ENCODE assay signal across 22 cellular contexts in the genomic region with DNA sequence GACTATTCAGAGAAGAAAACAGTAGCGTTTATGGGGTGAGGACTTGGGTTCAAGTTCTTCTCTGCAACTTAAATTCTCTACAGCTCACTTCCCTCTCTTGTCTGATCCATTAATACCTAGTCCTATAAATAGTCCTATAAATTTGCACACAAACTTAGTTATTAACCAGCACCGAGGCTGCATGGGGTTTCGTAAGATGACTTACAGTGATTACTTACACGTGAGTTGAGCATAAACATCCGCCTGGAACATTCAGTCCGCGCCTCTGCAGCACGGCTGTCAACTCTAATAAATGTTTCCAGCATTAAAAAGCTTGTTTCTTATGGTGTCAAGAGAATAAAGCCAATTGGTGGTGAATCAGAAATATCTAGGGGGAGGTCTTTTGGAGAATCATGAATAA.
A peak's percentile ranks its signal among the peaks of the same experiment; 100 is the strongest.
DNase-seq lines count a peak whose midpoint lies in the region; TF ChIP-seq lines count a peak whose summit lies in the region.
"Had no signal": no experiment of that assay in that cellular context is flagged by ENCODE, and none has a peak within 500 bp of the region (broad histone marks: within the 10 kb centered on the region; RNA-seq: fewer than 3 reads in every experiment).

No MANE protein-coding gene starts in this region.

- no peaks in the 10 kb centered on the region for H3K36me3 ChIP-seq in sigmoid colon
- H3K36me3 ChIP-seq: upper lobe of left lung had no signal

- whole genome bisulfite sequencing in sigmoid colon, 2 donors = 84 to 87% methylated on average over 8 of the region's 8 CpGs

- no peak overlapping the region for H3K4me3 ChIP-seq in fibroblast of villous mesenchyme (ENCODE audit: low read depth, low read length)
- H3K4me3 ChIP-seq in sigmoid colon = no peak overlapping the region
- H3K4me3 ChIP-seq: coronary artery, GM23338, upper lobe of left lung had no signal

- peaks cover 43% of the 10 kb centered on the region for H3K4me1 Mint-ChIP-seq in T-helper 1 cell treated with Interleukin-12 subunit alpha and Interleukin-12 subunit beta and Interleukin-4 antibody, amounts not matched to agents 30 μg/mL and 1 μg/mL, for 36 hours (ENCODE audit: low read depth)
- peaks cover 54% of the 10 kb centered on the region for H3K4me1 Mint-ChIP-seq in activated T-helper 1 cell treated with anti-CD3 and anti-CD28 coated beads, Interleukin-12 subunit alpha, Interleukin-12 subunit beta, Interleukin-2, Interleukin-4 antibody, amounts not matched to agents 30 ng/mL and 10 ng/mL and 1 ng/mL, durations not matched to agents 14 hours and 24 hours and 36 hours (ENCODE audit: low read depth)
- H3K4me1 Mint-ChIP-seq: GM23338 had no signal

- peaks cover 0 to 16% (median 2%) of the 10 kb centered on the region in 4 donors for H3K4me1 ChIP-seq in sigmoid colon

- no peak overlapping the region for H3K4me3 Mint-ChIP-seq in T-helper 1 cell treated with Interleukin-12 subunit alpha and Interleukin-12 subunit beta and Interleukin-4 antibody, amounts not matched to agents 30 μg/mL and 1 μg/mL, for 36 hours
- no peak overlapping the region for H3K4me3 Mint-ChIP-seq in activated T-helper 1 cell treated with anti-CD3 and anti-CD28 coated beads, Interleukin-12 subunit alpha, Interleukin-12 subunit beta, Interleukin-2, Interleukin-4 antibody, amounts not matched to agents 30 ng/mL and 10 ng/mL and 1 ng/mL, durations not matched to agents 14 hours and 24 hours and 36 hours
- H3K4me3 Mint-ChIP-seq: CD4-positive, alpha-beta T cell; GM23338; T-helper 17 cell had no signal

- H3K27ac Mint-ChIP-seq in T-helper 1 cell treated with Interleukin-12 subunit alpha and Interleukin-12 subunit beta and Interleukin-4 antibody, amounts not matched to agents 30 μg/mL and 1 μg/mL, for 36 hours = peak overlapping the region; percentile 92
- H3K27ac Mint-ChIP-seq in activated T-helper 1 cell treated with anti-CD3 and anti-CD28 coated beads, Interleukin-12 subunit alpha, Interleukin-12 subunit beta, Interleukin-2, Interleukin-4 antibody, amounts not matched to agents 30 ng/mL and 10 ng/mL and 1 ng/mL, durations not matched to agents 14 hours and 24 hours and 36 hours = peak overlapping the region; percentile 55
- H3K27ac Mint-ChIP-seq: CD4-positive, alpha-beta T cell; GM23338; progenitor cell of endocrine pancreas; T-helper 17 cell had no signal

- TF ChIP-seq EP300 in sigmoid colon (IDR thresholded peaks at IDR 0.05) = peak; percentile 61 to 98 (median 85)

- no peak for TF ChIP-seq POLR2A in sigmoid colon (IDR thresholded peaks at IDR 0.05)

- H3K27me3 ChIP-seq in sigmoid colon = no peaks in the 10 kb centered on the region
- H3K27me3 ChIP-seq: upper lobe of left lung had no signal

- DNase-seq in T-helper 1 cell = no peak
- no peak for DNase-seq in activated T-helper 1 cell treated with anti-CD3 and anti-CD28 coated beads, Interleukin-12 subunit alpha, Interleukin-12 subunit beta, Interleukin-2, Interleukin-4 antibody, amounts not matched to agents 30 ng/mL and 10 ng/mL and 1 ng/mL, durations not matched to agents 14 hours and 24 hours and 36 hours (ENCODE audit: low spot score)
- DNase-seq in fibroblast of villous mesenchyme (ENCODE audit: low read depth) = peak; percentile 85
- DNase-seq in sigmoid colon = peak; percentile 86
- no peak for DNase-seq in mucosa of gallbladder (ENCODE audit: low spot score)
- no peak for DNase-seq in activated effector memory CD4-positive, alpha-beta T cell treated with anti-CD3 and anti-CD28 coated beads, Interleukin-2, amount 50 U/mL, for 16 hours
- DNase-seq in D341Med (ENCODE audit: low spot score) = no peak
- DNase-seq: activated CD4-positive, alpha-beta T cell treated with anti-CD3 and anti-CD28 coated beads for 48 hours; amygdala; CD4-positive, alpha-beta T cell; DMS 273 treated with DMSO at 0.1 percent for 48 hours; NCI-H1694; NCI-H2171; NCI-H524 treated with DMSO at 0.1 percent for 48 hours; T-helper 17 cell; upper lobe of left lung had no signal

- TF ChIP-seq CTCF in fibroblast of villous mesenchyme (IDR thresholded peaks at IDR 0.05; ENCODE audit: insufficient read depth, low read depth, low read length) (no peak), sigmoid colon (IDR thresholded peaks at IDR 0.05) (no peak)

- H3K9me3 ChIP-seq in sigmoid colon = no peaks in the 10 kb centered on the region
- H3K9me3 ChIP-seq: upper lobe of left lung had no signal

- peaks cover 5% of the 10 kb centered on the region for H3K9me3 Mint-ChIP-seq in T-helper 1 cell treated with Interleukin-12 subunit alpha and Interleukin-12 subunit beta and Interleukin-4 antibody, amounts not matched to agents 30 μg/mL and 1 μg/mL, for 36 hours
- H3K9me3 Mint-ChIP-seq in activated T-helper 1 cell treated with anti-CD3 and anti-CD28 coated beads, Interleukin-12 subunit alpha, Interleukin-12 subunit beta, Interleukin-2, Interleukin-4 antibody, amounts not matched to agents 30 ng/mL and 10 ng/mL and 1 ng/mL, durations not matched to agents 14 hours and 24 hours and 36 hours = peaks cover 6% of the 10 kb centered on the region
- H3K9me3 Mint-ChIP-seq: activated T-helper 17 cell treated with anti-CD3 and anti-CD28 coated beads, Interleukin-2, amount 50 U/mL, for 72 hours; CD4-positive, alpha-beta T cell had no signal

- peaks cover 3% of the 10 kb centered on the region for H3K36me3 Mint-ChIP-seq in T-helper 1 cell treated with Interleukin-12 subunit alpha and Interleukin-12 subunit beta and Interleukin-4 antibody, amounts not matched to agents 30 μg/mL and 1 μg/mL, for 36 hours (ENCODE audit: low read depth)
- peaks cover 2% of the 10 kb centered on the region for H3K36me3 Mint-ChIP-seq in activated T-helper 1 cell treated with anti-CD3 and anti-CD28 coated beads, Interleukin-12 subunit alpha, Interleukin-12 subunit beta, Interleukin-2, Interleukin-4 antibody, amounts not matched to agents 30 ng/mL and 10 ng/mL and 1 ng/mL, durations not matched to agents 14 hours and 24 hours and 36 hours (ENCODE audit: low read depth)

- H3K27ac ChIP-seq in sigmoid colon = peak overlapping the region in 3 of 4 donors; percentile 32 to 59 (median 32)
- H3K27ac ChIP-seq: 22Rv1, coronary artery, upper lobe of left lung had no signal

- intact Hi-C loops in activated T-helper 1 cell treated with anti-CD3 and anti-CD28 coated beads, Interleukin-12 subunit alpha, Interleukin-12 subunit beta, Interleukin-2, Interleukin-4 antibody, amounts not matched to agents 30 ng/mL and 10 ng/mL and 1 ng/mL, durations not matched to agents 14 hours and 24 hours and 36 hours (cut with micrococcal nuclease) = no loop called here
- intact Hi-C loops in sigmoid colon (cut with DNase I) = no loop called here

- H3K27me3 Mint-ChIP-seq in T-helper 1 cell treated with Interleukin-12 subunit alpha and Interleukin-12 subunit beta and Interleukin-4 antibody, amounts not matched to agents 30 μg/mL and 1 μg/mL, for 36 hours (ENCODE audit: low read depth) = no peaks in the 10 kb centered on the region
- H3K27me3 Mint-ChIP-seq in activated T-helper 1 cell treated with anti-CD3 and anti-CD28 coated beads, Interleukin-12 subunit alpha, Interleukin-12 subunit beta, Interleukin-2, Interleukin-4 antibody, amounts not matched to agents 30 ng/mL and 10 ng/mL and 1 ng/mL, durations not matched to agents 14 hours and 24 hours and 36 hours (ENCODE audit: insufficient read depth) = no peaks in the 10 kb centered on the region
- H3K27me3 Mint-ChIP-seq: CD4-positive, alpha-beta T cell; T-helper 17 cell had no signal

Comparison
In these comparisons a context has a peak if more than half of its experiments do, and no peak if none do; other contexts are left out.
1. DNase-seq: peak in fibroblast of villous mesenchyme (single experiment) and sigmoid colon (single experiment); none in T-helper 1 cell (0 of 5), activated T-helper 1 cell treated with anti-CD3 and anti-CD28 coated beads, Interleukin-12 subunit alpha, Interleukin-12 subunit beta, Interleukin-2, Interleukin-4 antibody, amounts not matched to agents 30 ng/mL and 10 ng/mL and 1 ng/mL, durations not matched to agents 14 hours and 24 hours and 36 hours (single experiment), mucosa of gallbladder (single experiment), activated effector memory CD4-positive, alpha-beta T cell treated with anti-CD3 and anti-CD28 coated beads, Interleukin-2, amount 50 U/mL, for 16 hours (single experiment) and D341Med (single experiment).